In genomic region chr2:206463685-206464084, GRCh38 we compare ENCODE assay signal across 22 cellular contexts. TPM values are rescaled to one million over a fixed set of nuclear protein-coding genes. Genes with fewer than 3 reads are reported as not detected.
DNase-seq lines count a peak whose midpoint lies in the region; ATAC-seq and TF ChIP-seq lines count a peak whose summit lies in the region.
"Had no signal": no experiment of that assay in that cellular context is flagged by ENCODE, and none has a peak within 500 bp of the region (broad histone marks: within the 10 kb centered on the region; RNA-seq: fewer than 3 reads in every experiment).

No MANE protein-coding gene starts in this region.

- H3K9ac ChIP-seq in endodermal cell (ENCODE audit: extremely low read depth, low read length, poor library complexity, severe bottlenecking), result no peak overlapping the region
- H3K9ac ChIP-seq: GM23248 had no signal

- ATAC-seq in right cardiac atrium (no peak), Right ventricle myocardium inferior (no peak)
- peak; percentile 59 for ATAC-seq in activated T-helper 17 cell treated with anti-CD3 and anti-CD28 coated beads, Interleukin-2, amount 50 U/mL, for 72 hours (replicated peaks)
- peak; percentile 38 to 57 for ATAC-seq in stimulated activated naive B cell treated with anti-CD40 and anti-IgM and Interleukin-4, amounts not matched to agents 10 μg/mL and 1 μg/mL and 100 μg/mL, for 72 hours (replicated peaks)
- ATAC-seq: HCT116, K562 had no signal

- H3K27ac ChIP-seq in right cardiac atrium (ENCODE audit: low read length), result peak overlapping the region; percentile 50
- no peak overlapping the region for H3K27ac ChIP-seq in endodermal cell (ENCODE audit: low read depth, low read length)
- H3K27ac ChIP-seq: GM23248 had no signal

- intact Hi-C loops in right cardiac atrium (cut with DNase I) (no loop called here), Right ventricle myocardium inferior (cut with DNase I) (no loop called here)

- H3K27me3 Mint-ChIP-seq in activated T-helper 17 cell treated with anti-CD3 and anti-CD28 coated beads, Interleukin-2, amount 50 U/mL, for 72 hours, result no peaks in the 10 kb centered on the region
- H3K27me3 Mint-ChIP-seq in endodermal cell (ENCODE audit: insufficient read depth), result peaks cover 1% of the 10 kb centered on the region
- peaks cover 0 to 4% of the 10 kb centered on the region in 2 donors for H3K27me3 Mint-ChIP-seq in stimulated activated naive B cell treated with anti-CD40 and anti-IgM and Interleukin-4, amounts not matched to agents 10 μg/mL and 1 μg/mL and 100 μg/mL, for 72 hours

- H3K4me3 ChIP-seq in right cardiac atrium (ENCODE audit: low read length), result no peak overlapping the region
- H3K4me3 ChIP-seq in endodermal cell (ENCODE audit: low read length), result peak overlapping the region; percentile 39
- H3K4me3 ChIP-seq: GM23248, K562 had no signal

- WGBS in right cardiac atrium, result 88% methylated on average over 5 of the region's 5 CpGs
- WGBS in endodermal cell (ENCODE audit: insufficient coverage in 1 of 2, insufficient read length in 1 of 2), 2 experiments, result 86 to 95% methylated on average over 3 to 5 of the region's 5 CpGs

- H3K9me3 ChIP-seq in right cardiac atrium (ENCODE audit: control insufficient read depth, low read length) (no peaks in the 10 kb centered on the region), endodermal cell (ENCODE audit: control insufficient read depth, low read length) (peaks cover 30% of the 10 kb centered on the region)
- H3K9me3 ChIP-seq: BE2C, Caco-2 had no signal

- H3K9me3 Mint-ChIP-seq in activated T-helper 17 cell treated with anti-CD3 and anti-CD28 coated beads, Interleukin-2, amount 50 U/mL, for 72 hours, result peaks cover 5% of the 10 kb centered on the region
- peaks cover 43% of the 10 kb centered on the region for H3K9me3 Mint-ChIP-seq in endodermal cell
- peaks cover 7 to 14% of the 10 kb centered on the region in 2 donors for H3K9me3 Mint-ChIP-seq in stimulated activated naive B cell treated with anti-CD40 and anti-IgM and Interleukin-4, amounts not matched to agents 10 μg/mL and 1 μg/mL and 100 μg/mL, for 72 hours

- TF ChIP-seq CTCF in endodermal cell (conservative IDR thresholded peaks at IDR 0.05), result no peak

- H3K36me3 ChIP-seq in endodermal cell (ENCODE audit: control insufficient read depth, insufficient read depth, low read length), result no peaks in the 10 kb centered on the region
- H3K36me3 ChIP-seq: BE2C had no signal

- DNase-seq in right cardiac atrium (no peak), Right ventricle myocardium inferior (ENCODE audit: missing footprints) (no peak), endodermal cell (no peak), NCI-H1694 (lab: John Stamatoyannopoulos, UW) (no peak), UCSD-AML1 (lab: John Stamatoyannopoulos, UW; ENCODE audit: unreplicated experiment) (no peak), D341Med (ENCODE audit: low spot score) (no peak)
- DNase-seq in stimulated activated naive B cell treated with anti-CD40 and anti-IgM and Interleukin-4, amounts not matched to agents 10 μg/mL and 1 μg/mL and 100 μg/mL, for 72 hours, result no peak
- DNase-seq: ACHN; BE2C; C1 segment of cervical spinal cord; Caco-2; CD4-positive, CD25-positive, alpha-beta regulatory T cell; CD8-positive, alpha-beta memory T cell; DMS79 treated with DMSO at 0.1 percent for 48 hours; GF-D8; GM23248; H7; HFFc6; IMR-90 had no signal

- H3K4me3 Mint-ChIP-seq in activated T-helper 17 cell treated with anti-CD3 and anti-CD28 coated beads, Interleukin-2, amount 50 U/mL, for 72 hours, result no peak overlapping the region
- no peak overlapping the region for H3K4me3 Mint-ChIP-seq in endodermal cell
- H3K4me3 Mint-ChIP-seq in stimulated activated naive B cell treated with anti-CD40 and anti-IgM and Interleukin-4, amounts not matched to agents 10 μg/mL and 1 μg/mL and 100 μg/mL, for 72 hours, result no peak overlapping the region
- H3K4me3 Mint-ChIP-seq: CD4-positive, CD25-positive, alpha-beta regulatory T cell; CD8-positive, alpha-beta memory T cell; HFFc6 had no signal

- H3K4me1 ChIP-seq in right cardiac atrium (ENCODE audit: control insufficient read depth, insufficient read depth, low read length) (no peaks in the 10 kb centered on the region), endodermal cell (ENCODE audit: control insufficient read depth, insufficient read depth, low read length) (no peaks in the 10 kb centered on the region)
- H3K4me1 ChIP-seq: BE2C, Caco-2 had no signal

- H3K4me1 Mint-ChIP-seq in activated T-helper 17 cell treated with anti-CD3 and anti-CD28 coated beads, Interleukin-2, amount 50 U/mL, for 72 hours, result no peaks in the 10 kb centered on the region
- peaks cover 15% of the 10 kb centered on the region for H3K4me1 Mint-ChIP-seq in endodermal cell
- H3K4me1 Mint-ChIP-seq in stimulated activated naive B cell treated with anti-CD40 and anti-IgM and Interleukin-4, amounts not matched to agents 10 μg/mL and 1 μg/mL and 100 μg/mL, for 72 hours, result peaks cover 20 to 40% of the 10 kb centered on the region in 2 donors
- H3K4me1 Mint-ChIP-seq: CD4-positive, CD25-positive, alpha-beta regulatory T cell; CD8-positive, alpha-beta memory T cell had no signal

- H3K27ac Mint-ChIP-seq in activated T-helper 17 cell treated with anti-CD3 and anti-CD28 coated beads, Interleukin-2, amount 50 U/mL, for 72 hours, result no peak overlapping the region
- no peak overlapping the region for H3K27ac Mint-ChIP-seq in endodermal cell
- H3K27ac Mint-ChIP-seq in stimulated activated naive B cell treated with anti-CD40 and anti-IgM and Interleukin-4, amounts not matched to agents 10 μg/mL and 1 μg/mL and 100 μg/mL, for 72 hours, result no peak overlapping the region
- H3K27ac Mint-ChIP-seq: CD8-positive, alpha-beta memory T cell; HFFc6 had no signal

- no peaks in the 10 kb centered on the region for H3K36me3 Mint-ChIP-seq in activated T-helper 17 cell treated with anti-CD3 and anti-CD28 coated beads, Interleukin-2, amount 50 U/mL, for 72 hours (ENCODE audit: low read depth)
- peaks cover 48% of the 10 kb centered on the region for H3K36me3 Mint-ChIP-seq in endodermal cell (ENCODE audit: low read depth)
- peaks cover 5% of the 10 kb centered on the region in 2 donors for H3K36me3 Mint-ChIP-seq in stimulated activated naive B cell treated with anti-CD40 and anti-IgM and Interleukin-4, amounts not matched to agents 10 μg/mL and 1 μg/mL and 100 μg/mL, for 72 hours
- H3K36me3 Mint-ChIP-seq: CD4-positive, CD25-positive, alpha-beta regulatory T cell had no signal

- H3K27me3 ChIP-seq in right cardiac atrium (ENCODE audit: control insufficient read depth, insufficient read depth) (no peaks in the 10 kb centered on the region), endodermal cell (ENCODE audit: control insufficient read depth, insufficient read depth, low read length, poor library complexity, severe bottlenecking) (no peaks in the 10 kb centered on the region)
- H3K27me3 ChIP-seq: BE2C had no signal

RNA-seq across cellular contexts. Expression of gene ADAM23, which starts 20.4 kb away (rescaled TPM):
- 10 to 100 TPM; 34.9 to 56.0 (median 42.2) TPM for total RNA-seq in right cardiac atrium
- 17.0 TPM for polyA plus RNA-seq in right cardiac atrium
- 69.1 TPM for total RNA-seq in Right ventricle myocardium inferior
- 1 to 10 TPM; 2.2 to 3.3 TPM for total RNA-seq in activated T-helper 17 cell treated with anti-CD3 and anti-CD28 coated beads, Interleukin-2, amount 50 U/mL, for 72 hours
- total RNA-seq in endodermal cell, result 10 to 100 TPM; 25.4 to 34.2 TPM
- 21.9 TPM for polyA plus RNA-seq in endodermal cell (2013, experiment 1 of 2)
- 18.1 TPM for polyA plus RNA-seq in endodermal cell (2013, experiment 2 of 2)
- polyA plus RNA-seq: CD8-positive, alpha-beta memory T cell; K562 had no signal

Comparison
In these comparisons a context has a peak if more than half of its experiments do, and no peak if none do; other contexts are left out.
1. ATAC-seq: peak in activated T-helper 17 cell treated with anti-CD3 and anti-CD28 coated beads, Interleukin-2, amount 50 U/mL, for 72 hours (single experiment) and stimulated activated naive B cell treated with anti-CD40 and anti-IgM and Interleukin-4, amounts not matched to agents 10 μg/mL and 1 μg/mL and 100 μg/mL, for 72 hours (2 of 2); none in right cardiac atrium (0 of 2) and Right ventricle myocardium inferior (single experiment).
2. RNA of gene ADAM23, which starts 20.4 kb away (total RNA-seq): 69.1 TPM in Right ventricle myocardium inferior (single experiment), 34.9 to 56.0 TPM in right cardiac atrium and 25.4 to 34.2 TPM in endodermal cell; 2.2 to 3.3 TPM in activated T-helper 17 cell treated with anti-CD3 and anti-CD28 coated beads, Interleukin-2, amount 50 U/mL, for 72 hours; every median in the first group is over 4 times any median in the second.